8 cellular contexts compared by ENCODE assay signal in genomic region chr10:131979821-131980270, GRCh38. TPM values are rescaled to one million over a fixed set of nuclear protein-coding genes. Genes with fewer than 3 reads are reported as not detected.
DNase-seq lines count a peak whose midpoint lies in the region; ATAC-seq and TF ChIP-seq lines count a peak whose summit lies in the region.

No MANE protein-coding gene starts in this region.

- TF ChIP-seq POLR2A in Peyer's patch (IDR thresholded peaks at IDR 0.05) = no peak

- H3K4me3 ChIP-seq in muscle layer of duodenum (ENCODE audit: low read depth in 1 of 2, low read length in 2 of 2) (peak overlapping the region; percentile 41 to 43), Peyer's patch (peak overlapping the region in 2 of 4 donors; percentile 45 to 74)

- H3K4me1 Mint-ChIP-seq in effector memory CD8-positive, alpha-beta T cell (ENCODE audit: low read depth in 2 of 2) = peaks cover 31 to 46% of the 10 kb centered on the region in 2 donors

- ATAC-seq in effector memory CD8-positive, alpha-beta T cell (replicated peaks) = no peak
- ATAC-seq in GM18909 (IDR thresholded peaks at IDR 0.05; ENCODE audit: poor library complexity, unreplicated experiment) = no peak

- H3K27ac ChIP-seq in muscle layer of duodenum (ENCODE audit: low read length) (no peak overlapping the region), Peyer's patch (no peak overlapping the region)

- peak overlapping the region; percentile 45 to 68 for H3K4me3 Mint-ChIP-seq in effector memory CD8-positive, alpha-beta T cell

- no peaks in the 10 kb centered on the region for H3K36me3 ChIP-seq in muscle layer of duodenum (ENCODE audit: control insufficient read depth in 1 of 2, insufficient read depth in 2 of 2, low read length in 2 of 2)
- H3K36me3 ChIP-seq in Peyer's patch = no peaks in the 10 kb centered on the region

- H3K9me3 Mint-ChIP-seq in effector memory CD8-positive, alpha-beta T cell = no peaks in the 10 kb centered on the region

- peaks cover 0 to 21% of the 10 kb centered on the region in 2 donors for H3K4me1 ChIP-seq in muscle layer of duodenum (ENCODE audit: control insufficient read depth in 1 of 2, insufficient read depth in 2 of 2, low read length in 2 of 2)
- H3K4me1 ChIP-seq in Peyer's patch = peaks cover 0 to 21% (median 5%) of the 10 kb centered on the region in 4 donors

- DNase-seq in AG08395 (ENCODE audit: low spot score) = peak; percentile 33
- DNase-seq in M059J (ENCODE audit: low read depth) = peak; percentile 40
- DNase-seq in effector memory CD8-positive, alpha-beta T cell = no peak
- no peak for DNase-seq in Peyer's patch
- DNase-seq in HCEC 1CT = no peak
- no peak for DNase-seq in KG1 (lab: John Stamatoyannopoulos, UW)

- no peaks in the 10 kb centered on the region for H3K27me3 ChIP-seq in muscle layer of duodenum (ENCODE audit: low read depth, low read length)
- no peaks in the 10 kb centered on the region for H3K27me3 ChIP-seq in Peyer's patch

- TF ChIP-seq CTCF in Peyer's patch (IDR thresholded peaks at IDR 0.05) = no peak

- H3K9me3 ChIP-seq in muscle layer of duodenum (ENCODE audit: control insufficient read depth in 1 of 2, low read length in 2 of 2) (no peaks in the 10 kb centered on the region), Peyer's patch (no peaks in the 10 kb centered on the region)

- peak overlapping the region; percentile 49 to 59 for H3K27ac Mint-ChIP-seq in effector memory CD8-positive, alpha-beta T cell

- H3K27me3 Mint-ChIP-seq in effector memory CD8-positive, alpha-beta T cell = no peaks in the 10 kb centered on the region

- H3K36me3 Mint-ChIP-seq in effector memory CD8-positive, alpha-beta T cell (ENCODE audit: insufficient read depth) = peaks cover 3% of the 10 kb centered on the region

RNA-seq across cellular contexts. Expression of gene BNIP3, which starts 1.9 kb away (rescaled TPM):
- 618 and 734 TPM in 2 replicates for total RNA-seq in M059J (2014; rRNA removed; shearing (Covaris generic))
- 10 to 100 TPM; 26.7 to 58.7 (median 41.1) TPM for total RNA-seq in Peyer's patch

Comparison
In these comparisons a context has a peak if more than half of its experiments do, and no peak if none do; other contexts are left out.
1. DNase-seq: peak in AG08395 (single experiment) and M059J (single experiment); none in effector memory CD8-positive, alpha-beta T cell (0 of 3), Peyer's patch (0 of 3), HCEC 1CT (single experiment) and KG1 (single experiment).
2. RNA of gene BNIP3, which starts 1.9 kb away (total RNA-seq): 618 to 734 TPM in M059J; 26.7 to 58.7 TPM in Peyer's patch; every median in the first group is over 10 times any median in the second.